11 cellular contexts compared by ENCODE assay signal in genomic region chr12:26112703-26113147, GRCh38. TPM values are rescaled to one million over a fixed set of nuclear protein-coding genes. Genes with fewer than 3 reads are reported as not detected.
DNase-seq lines count a peak whose midpoint lies in the region; ATAC-seq, FAIRE-seq and TF ChIP-seq lines count a peak whose summit lies in the region.
"Had no signal": no experiment of that assay in that cellular context is flagged by ENCODE, and none has a peak within 500 bp of the region (broad histone marks: within the 10 kb centered on the region; RNA-seq: fewer than 3 reads in every experiment).

No MANE protein-coding gene starts in this region.

- no peak overlapping the region for H3K4me3 ChIP-seq in HepG2 (replicated peaks in 1 of 3; ENCODE audit: insufficient read depth in 1 of 3, low read depth in 2 of 3, low read length in 3 of 3)
- H3K4me3 ChIP-seq in right lobe of liver = no peak overlapping the region
- H3K4me3 ChIP-seq in Panc1 (ENCODE audit: low read depth in 2 of 2, low read length in 2 of 2) = peak overlapping the region; percentile 56 to 68
- H3K4me3 ChIP-seq in uterus = no peak overlapping the region

- intact Hi-C loops in HepG2 (cut with micrococcal nuclease; ENCODE audit: unreplicated experiment) (no loop called here), right lobe of liver (cut with DNase I) (no loop called here), Panc1 (cut with micrococcal nuclease; ENCODE audit: unreplicated experiment) (loop anchor here (10.0 kb wide), 1 partner anchor 322 kb away; no protein-coding TSS in a partner anchor), uterus (cut with DNase I; ENCODE audit: low total_unique reads) (no loop called here)

- no peak for FAIRE-seq in HepG2 (lab: Jason Lieb, UNC)

- peaks cover 10 to 25% of the 10 kb centered on the region in 2 donors for H3K4me1 Mint-ChIP-seq in immature natural killer cell
- H3K4me1 Mint-ChIP-seq in activated naive CD8-positive, alpha-beta T cell treated with anti-CD3 and anti-CD28 coated beads, Interleukin-2, amount 50 U/mL, for 24 hours = peaks cover 11% of the 10 kb centered on the region

- no peaks in the 10 kb centered on the region for H3K79me2 ChIP-seq in HepG2 (ENCODE audit: insufficient read depth, low read length)

- no peak for ATAC-seq in HepG2
- ATAC-seq in right lobe of liver = no peak
- peak; percentile 49 for ATAC-seq in Panc1
- no peak for ATAC-seq in activated naive CD8-positive, alpha-beta T cell treated with anti-CD3 and anti-CD28 coated beads, Interleukin-2, amount 50 U/mL, for 24 hours

- peak overlapping the region in 4 of 5 donors; percentile 53 to 84 (median 72) for H3K4me3 Mint-ChIP-seq in immature natural killer cell
- no peak overlapping the region for H3K4me3 Mint-ChIP-seq in activated naive CD8-positive, alpha-beta T cell treated with anti-CD3 and anti-CD28 coated beads, Interleukin-2, amount 50 U/mL, for 24 hours

- in situ Hi-C loops in HepG2 (cut with HindIII; ENCODE audit: extremely low pct_ligation_motif_present, low pct_unique_long_range_greater_than_20kb) (no loop called here), Panc1 (cut with HindIII; ENCODE audit: low pct_unique_long_range_greater_than_20kb, low sequenced_read_pairs) (no loop called here)

- H3K27me3 Mint-ChIP-seq in immature natural killer cell (ENCODE audit: low read depth in 3 of 3) = peaks cover 3 to 12% (median 9%) of the 10 kb centered on the region in 3 donors
- H3K27me3 Mint-ChIP-seq in activated naive CD8-positive, alpha-beta T cell treated with anti-CD3 and anti-CD28 coated beads, Interleukin-2, amount 50 U/mL, for 24 hours = peaks cover 38% of the 10 kb centered on the region

- no TSS peak for BruUV-seq in HepG2 (replicated peaks; lab: Mats Ljungman, UMichigan)
- BruUV-seq in Panc1 (replicated peaks; lab: Mats Ljungman, UMichigan) = no TSS peak

- CTCF ChIA-PET in HepG2 (lab: Yijun Ruan, JAX; ENCODE audit: low intra/inter-chr PET ratio, low total read pairs) (no interaction called here), Panc1 (lab: Charles Lee) (interaction anchor here (0.6 to 1.0 kb wide), 3 partner anchors 21 to 301 kb away, joined by 3 to 4 read pairs (median 3); no protein-coding TSS in a partner anchor)

- H2AFZ ChIP-seq in HepG2 (ENCODE audit: low read length) = no peak overlapping the region

- no peaks in the 10 kb centered on the region for H4K20me1 ChIP-seq in HepG2 (ENCODE audit: insufficient read depth, low read length)

- no peak for DNase-seq in HepG2 (ENCODE audit: low spot score)
- no peak for DNase-seq in right lobe of liver
- peak; percentile 91 for DNase-seq in Panc1 (ENCODE audit: low read depth, low spot score)
- DNase-seq in immature natural killer cell = no peak
- no peak for DNase-seq in uterus
- DNase-seq in NCI-H2171 (lab: John Stamatoyannopoulos, UW) = no peak
- DNase-seq in COLO668 (lab: John Stamatoyannopoulos, UW; ENCODE audit: unreplicated experiment) = no peak
- no peak for DNase-seq in activated naive CD8-positive, alpha-beta T cell treated with anti-CD3 and anti-CD28 coated beads, Interleukin-2, amount 50 U/mL, for 24 hours
- DNase-seq: NCI-H1092 treated with DMSO at 0.1 percent for 48 hours had no signal

- H3K4me1 ChIP-seq in HepG2 (ENCODE audit: insufficient read depth, low read length) (peaks cover 18% of the 10 kb centered on the region), right lobe of liver (peaks cover 0 to 13% (median 3%) of the 10 kb centered on the region in 4 donors), Panc1 (ENCODE audit: control insufficient read depth, insufficient read depth, low read length) (peaks cover 79% of the 10 kb centered on the region), uterus (peaks cover 0 to 8% of the 10 kb centered on the region in 2 donors)

- H3K4me2 ChIP-seq in HepG2 (ENCODE audit: low read depth, low read length) = no peak overlapping the region

- no peak for TF ChIP-seq CTCF in HepG2 (CRISPR knock-in tag; IDR thresholded peaks at IDR 0.05)
- TF ChIP-seq CTCF in right lobe of liver (IDR thresholded peaks at IDR 0.05) = no peak
- TF ChIP-seq CTCF in Panc1 (IDR thresholded peaks at IDR 0.05) = no peak
- TF ChIP-seq CTCF in uterus (IDR thresholded peaks at IDR 0.05) = no peak

- POLR2A ChIA-PET in HepG2 (lab: Yijun Ruan, JAX) (no interaction called here), Panc1 (lab: Charles Lee) (no interaction called here)

- TF ChIP-seq EP300 in HepG2 (IDR thresholded peaks at IDR 0.05; ENCODE audit: low read depth in 2 of 2, low read length in 2 of 2) (no peak), HepG2 (CRISPR knock-in tag; IDR thresholded peaks at IDR 0.05; ENCODE audit: borderline replicate concordance) (no peak)

- no peak overlapping the region for H3K9ac ChIP-seq in HepG2 (ENCODE audit: insufficient read depth, low read depth, low read length)

- 70% methylated on average over 8 of the region's 8 CpGs for WGBS in HepG2 (ENCODE audit: low lambda C conversion rate)
- 89% methylated on average over 6 of the region's 8 CpGs for WGBS in right lobe of liver (ENCODE audit: insufficient coverage, low coverage, low lambda C conversion rate, missing lambda C conversion rate)

- H3K9me3 ChIP-seq in HepG2 (ENCODE audit: low read length) (no peaks in the 10 kb centered on the region), right lobe of liver (no peaks in the 10 kb centered on the region), Panc1 (ENCODE audit: control insufficient read depth, insufficient read depth, low read depth, low read length) (no peaks in the 10 kb centered on the region), uterus (no peaks in the 10 kb centered on the region)

- H3K36me3 ChIP-seq in HepG2 (replicated peaks in 1 of 2; ENCODE audit: control insufficient read depth in 1 of 2, insufficient read depth in 2 of 2, low read length in 2 of 2) (no peaks in the 10 kb centered on the region), right lobe of liver (no peaks in the 10 kb centered on the region), Panc1 (ENCODE audit: control insufficient read depth, insufficient read depth, low read length) (no peaks in the 10 kb centered on the region), uterus (no peaks in the 10 kb centered on the region)

- no peak for TF ChIP-seq POLR2A in HepG2 (IDR thresholded peaks at IDR 0.05; ENCODE audit: insufficient read depth in 1 of 2, low read depth in 2 of 2, low read length in 2 of 2)
- no peak for TF ChIP-seq POLR2A in right lobe of liver (IDR thresholded peaks at IDR 0.05)
- no peak for TF ChIP-seq POLR2A in uterus (IDR thresholded peaks at IDR 0.05)

- no peaks in the 10 kb centered on the region for H3K9me3 Mint-ChIP-seq in immature natural killer cell
- no peaks in the 10 kb centered on the region for H3K9me3 Mint-ChIP-seq in activated naive CD8-positive, alpha-beta T cell treated with anti-CD3 and anti-CD28 coated beads, Interleukin-2, amount 50 U/mL, for 24 hours

- H3K27me3 ChIP-seq in HepG2 (ENCODE audit: control insufficient read depth in 1 of 2, insufficient read depth in 2 of 2, low read length in 2 of 2) = peaks cover 1 to 8% of the 10 kb centered on the region in 2 experiments; a peak in 1 of 5 replicates
- H3K27me3 ChIP-seq in right lobe of liver = no peaks in the 10 kb centered on the region
- H3K27me3 ChIP-seq in Panc1 (ENCODE audit: control insufficient read depth, insufficient read depth, low read length) = no peaks in the 10 kb centered on the region
- H3K27me3 ChIP-seq in uterus = no peaks in the 10 kb centered on the region

- no peak for TF ChIP-seq RAD21 in HepG2 (CRISPR knock-in tag; IDR thresholded peaks at IDR 0.05)

- H3K27ac ChIP-seq in HepG2 (ENCODE audit: extremely low read length, insufficient read depth, low read length) (no peak overlapping the region), right lobe of liver (no peak overlapping the region), Panc1 (ENCODE audit: low read length) (peak overlapping the region; percentile 100), uterus (peak overlapping the region; percentile 96 to 98)
- H3K27ac ChIP-seq: epithelial cell of prostate, SK-N-MC had no signal

- no peak overlapping the region for H3K27ac Mint-ChIP-seq in immature natural killer cell
- H3K27ac Mint-ChIP-seq in activated naive CD8-positive, alpha-beta T cell treated with anti-CD3 and anti-CD28 coated beads, Interleukin-2, amount 50 U/mL, for 24 hours = no peak overlapping the region

- no peaks in the 10 kb centered on the region for H3K36me3 Mint-ChIP-seq in immature natural killer cell
- H3K36me3 Mint-ChIP-seq in activated naive CD8-positive, alpha-beta T cell treated with anti-CD3 and anti-CD28 coated beads, Interleukin-2, amount 50 U/mL, for 24 hours (ENCODE audit: low read depth) = no peaks in the 10 kb centered on the region

TF ChIP-seq in HepG2, 621 proteins besides CTCF, POLR2A, EP300 and RAD21 (continues in another document):
- TF ChIP-seq ZNF326 (CRISPR knock-in tag; IDR thresholded peaks at IDR 0.05; ENCODE audit: borderline replicate concordance) = no peak

RNA-seq across cellular contexts. Expression of gene BHLHE41, which starts 12.1 kb away (rescaled TPM):
- total RNA-seq in HepG2 (2016; rRNA removed; fragmentation: Illumina TruSeq; extraction: Trizol) (not detected in 2 replicates), right lobe of liver (1 to 10 TPM in 2 of 6 experiments, under 1 TPM in 4; 0.43 to 1.3 (median 0.84) TPM), Panc1 (2021; ENCODE audit: unreplicated experiment) (147 TPM), uterus (10 to 100 TPM in 1 of 4 donors, 1 to 10 TPM in 3; 2.1 to 31.2 (median 5.0) TPM)
- total RNA-seq in HepG2 (2016; cell fraction: cytosol; rRNA removed; fragmentation: Illumina TruSeq; extraction: Trizol; ENCODE audit: low read depth) = not detected in 2 replicates
- not detected in 2 replicates for total RNA-seq in HepG2 (2016; cell fraction: insoluble cytoplasmic fraction; rRNA removed; fragmentation: Illumina TruSeq; extraction: Trizol)
- total RNA-seq in HepG2 (2016; cell fraction: membrane; rRNA removed; fragmentation: Illumina TruSeq; extraction: Trizol) = not detected in 2 replicates
- total RNA-seq in HepG2 (2016; cell fraction: nucleus; rRNA removed; fragmentation: Illumina TruSeq; extraction: Trizol) = not detected in 2 replicates
- polyA plus RNA-seq in HepG2 (2011; rRNA removed) (0.03 and 0.13 TPM in 2 replicates), immature natural killer cell (not detected)
- 0.01 TPM in 2 replicates for polyA plus RNA-seq in HepG2 (2011; cell fraction: cytosol; rRNA removed)
- 0.08 and 0.40 TPM in 2 replicates for polyA plus RNA-seq in HepG2 (2011; cell fraction: nucleus; rRNA removed)
- polyA plus RNA-seq in HepG2 (2012) = not detected in 2 replicates
- polyA plus RNA-seq in HepG2 (2016; cell fraction: cytosol; fragmentation: Illumina TruSeq; extraction: Trizol; ENCODE audit: low read depth) = not detected in 2 replicates
- not detected in 2 replicates for polyA plus RNA-seq in HepG2 (2016; cell fraction: insoluble cytoplasmic fraction; fragmentation: Illumina TruSeq; extraction: Trizol; ENCODE audit: low read depth)
- polyA plus RNA-seq in HepG2 (2016; cell fraction: membrane; fragmentation: Illumina TruSeq; extraction: Trizol; ENCODE audit: low read depth) = not detected in 2 replicates
- 0.15 TPM in 1 of 2 replicates, not detected in the other for polyA plus RNA-seq in HepG2 (2016; cell fraction: nucleus; fragmentation: Illumina TruSeq; extraction: Trizol; ENCODE audit: insufficient read depth, low read depth)
- polyA minus RNA-seq in HepG2 (2011; rRNA and poly(A)+ RNA removed; ENCODE audit: low replicate concordance) = 0.06 TPM in 1 of 2 replicates, not detected in the other
- not detected in 2 replicates for polyA minus RNA-seq in HepG2 (2011; cell fraction: cytosol; rRNA and poly(A)+ RNA removed)
- polyA minus RNA-seq in HepG2 (2011; cell fraction: nucleus; rRNA and poly(A)+ RNA removed) = not detected in 2 replicates
- polyA plus RNA-seq in Panc1 (2012; ENCODE audit: insufficient read length) = 88.0 TPM

Comparison
In these comparisons a context has a peak if more than half of its experiments do, and no peak if none do; other contexts are left out.
1. H3K27ac ChIP-seq: peak in Panc1 (single experiment) and uterus (2 of 2); none in HepG2 (single experiment) and right lobe of liver (0 of 3).
2. H3K4me3 ChIP-seq: peak in Panc1 (2 of 2); none in HepG2 (0 of 3), right lobe of liver (0 of 3) and uterus (0 of 2).